In the genomic region with DNA sequence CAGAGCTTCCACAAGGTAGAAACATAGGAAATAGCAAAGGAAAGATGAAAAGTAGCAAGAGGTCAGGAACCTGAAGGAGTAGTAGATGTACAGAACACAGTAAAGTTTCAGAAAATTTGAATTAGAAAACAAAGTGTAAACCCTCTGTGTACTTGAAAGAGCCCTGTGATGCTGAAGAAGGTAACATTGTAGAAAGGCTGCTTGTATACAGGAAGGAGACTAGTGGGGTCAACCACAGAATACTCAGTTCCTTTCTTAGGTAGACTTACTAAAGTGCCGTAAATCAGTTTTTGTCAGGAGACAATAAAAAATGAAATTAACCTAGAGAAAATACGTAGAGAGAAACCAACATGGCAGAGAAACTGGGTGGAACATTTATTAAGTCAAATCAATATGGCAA, we compare ENCODE assay signal across 29 cellular contexts.
"Had no signal": no experiment of that assay in that cellular context is flagged by ENCODE, and none has a peak within 500 bp of the region (broad histone marks: within the 10 kb centered on the region; RNA-seq: fewer than 3 reads in every experiment).

No MANE protein-coding gene starts in this region.

- H3K27ac Mint-ChIP-seq: natural killer cell treated with Interleukin-12 subunit alpha and Interleukin-12 subunit beta and Interleukin-15 and Interleukin-18, amount 100 ng/mL, for 72 hours; nephron progenitor cell; neural progenitor cell; progenitor cell of endocrine pancreas; stimulated activated effector memory CD8-positive, alpha-beta T cell treated with anti-CD3 and anti-CD28 coated beads, Interleukin-12 subunit alpha, Interleukin-12 subunit beta, amount 100 ng/mL, for 72 hours; stimulated activated naive B cell treated with anti-CD40 and anti-IgM and Interleukin-4, amounts not matched to agents 10 μg/mL and 1 μg/mL and 100 μg/mL, for 72 hours; stimulated activated naive CD8-positive, alpha-beta T cell treated with anti-CD3 and anti-CD28 coated beads, Interleukin-15, Interleukin-2, amounts not matched to agents 100 ng/mL and 50 ng/mL, for 24 hours had no signal

- H3K4me2 ChIP-seq: neural progenitor cell had no signal

- H3K27me3 ChIP-seq: neural progenitor cell, ovary, right lobe of liver, sigmoid colon, stomach, thyroid gland, tibial nerve, upper lobe of left lung, vagina had no signal

- H3K27ac ChIP-seq: neural progenitor cell, ovary, parathyroid adenoma, psoas muscle, right lobe of liver, sigmoid colon, stomach, thoracic aorta, thyroid gland, tibial nerve, upper lobe of left lung, vagina had no signal

- H3K4me3 ChIP-seq: neural progenitor cell, ovary, psoas muscle, right lobe of liver, sigmoid colon, stomach, thoracic aorta, thyroid gland, tibial nerve, upper lobe of left lung, vagina had no signal

- DNase-seq: nephron progenitor cell; occipital lobe; ovary; posterior cingulate gyrus; psoas muscle; right cardiac atrium; right lobe of liver; sigmoid colon; small intestine; stimulated activated CD4-positive, alpha-beta T cell treated with anti-CD3 and anti-CD28 coated beads, Interleukin-15, amount 100 ng/mL, for 24 hours; stimulated activated CD4-positive, alpha-beta T cell treated with anti-CD3 and anti-CD28 coated beads, Interleukin-2, amount 100 ng/mL, for 24 hours; stimulated activated CD4-positive, alpha-beta T cell treated with anti-CD3 and anti-CD28 coated beads, Interleukin-2, amount 100 ng/mL, for 48 hours; stimulated activated CD4-positive, alpha-beta T cell treated with anti-CD3 and anti-CD28 coated beads, Interleukin-4, amount 100 ng/mL, for 24 hours; stimulated activated naive B cell treated with anti-CD40 and anti-IgM and Interleukin-4, amounts not matched to agents 10 μg/mL and 1 μg/mL and 100 μg/mL, for 72 hours; stimulated activated naive CD4-positive, alpha-beta T cell treated with Interleukin-2 at 50 U/mL for 16 hours; stomach; thyroid gland; trophoblast cell; upper lobe of left lung had no signal

- H3K4me3 Mint-ChIP-seq: natural killer cell treated with Interleukin-12 subunit alpha and Interleukin-12 subunit beta and Interleukin-15 and Interleukin-18, amount 100 ng/mL, for 72 hours; nephron progenitor cell; neural progenitor cell; stimulated activated effector memory CD8-positive, alpha-beta T cell treated with anti-CD3 and anti-CD28 coated beads, Interleukin-12 subunit alpha, Interleukin-12 subunit beta, amount 100 ng/mL, for 72 hours; stimulated activated naive B cell treated with anti-CD40 and anti-IgM and Interleukin-4, amounts not matched to agents 10 μg/mL and 1 μg/mL and 100 μg/mL, for 72 hours; stimulated activated naive CD8-positive, alpha-beta T cell treated with anti-CD3 and anti-CD28 coated beads, Interleukin-15, Interleukin-2, amounts not matched to agents 100 ng/mL and 50 ng/mL, for 24 hours had no signal

- H3K4me1 ChIP-seq: neural progenitor cell, parathyroid adenoma, right lobe of liver, thyroid gland, tibial nerve, upper lobe of left lung, vagina had no signal

- H3K9me3 ChIP-seq: ovary, psoas muscle, right lobe of liver, sigmoid colon, stomach, thoracic aorta, thyroid gland, tibial nerve, upper lobe of left lung, vagina had no signal

- H3K9ac ChIP-seq: neural progenitor cell, parathyroid adenoma had no signal

- H3K36me3 Mint-ChIP-seq: natural killer cell treated with Interleukin-12 subunit alpha and Interleukin-12 subunit beta and Interleukin-15 and Interleukin-18, amount 100 ng/mL, for 72 hours; neural progenitor cell; stimulated activated effector memory CD8-positive, alpha-beta T cell treated with anti-CD3 and anti-CD28 coated beads, Interleukin-12 subunit alpha, Interleukin-12 subunit beta, amount 100 ng/mL, for 72 hours had no signal

- H3K27me3 Mint-ChIP-seq: progenitor cell of endocrine pancreas; stimulated activated naive B cell treated with anti-CD40 and anti-IgM and Interleukin-4, amounts not matched to agents 10 μg/mL and 1 μg/mL and 100 μg/mL, for 72 hours; stimulated activated naive CD8-positive, alpha-beta T cell treated with anti-CD3 and anti-CD28 coated beads, Interleukin-15, Interleukin-2, amounts not matched to agents 100 ng/mL and 50 ng/mL, for 24 hours had no signal

- H3K36me3 ChIP-seq: neural progenitor cell, ovary, right lobe of liver, sigmoid colon, stomach, thoracic aorta, thyroid gland, upper lobe of left lung, vagina had no signal

- ATAC-seq: natural killer cell treated with Interleukin-12 subunit alpha and Interleukin-12 subunit beta and Interleukin-15 and Interleukin-18, amount 100 ng/mL, for 72 hours; psoas muscle; right cardiac atrium; right lobe of liver; stimulated activated effector memory CD8-positive, alpha-beta T cell treated with anti-CD3 and anti-CD28 coated beads, Interleukin-12 subunit alpha, Interleukin-12 subunit beta, amount 100 ng/mL, for 72 hours; stimulated activated naive B cell treated with anti-CD40 and anti-IgM and Interleukin-4, amounts not matched to agents 10 μg/mL and 1 μg/mL and 100 μg/mL, for 72 hours had no signal

- H2AFZ ChIP-seq: neural progenitor cell, parathyroid adenoma had no signal

- H3K79me2 ChIP-seq: parathyroid adenoma had no signal

- H3K9me3 Mint-ChIP-seq: neural progenitor cell; stimulated activated effector memory CD8-positive, alpha-beta T cell treated with anti-CD3 and anti-CD28 coated beads, Interleukin-12 subunit alpha, Interleukin-12 subunit beta, amount 100 ng/mL, for 72 hours had no signal

- FAIRE-seq: small intestine, urothelium cell line had no signal

- H3K4me1 Mint-ChIP-seq: nephron progenitor cell; neural progenitor cell; stimulated activated effector memory CD8-positive, alpha-beta T cell treated with anti-CD3 and anti-CD28 coated beads, Interleukin-12 subunit alpha, Interleukin-12 subunit beta, amount 100 ng/mL, for 72 hours; stimulated activated naive B cell treated with anti-CD40 and anti-IgM and Interleukin-4, amounts not matched to agents 10 μg/mL and 1 μg/mL and 100 μg/mL, for 72 hours had no signal
